ENCODE assay signal across 13 cellular contexts in genomic region chr1:12572506-12572905, GRCh38. TPM values are rescaled to one million over a fixed set of nuclear protein-coding genes. Genes with fewer than 3 reads are reported as not detected.
DNase-seq lines count a peak whose midpoint lies in the region; ATAC-seq and TF ChIP-seq lines count a peak whose summit lies in the region.
"Had no signal": no experiment of that assay in that cellular context is flagged by ENCODE, and none has a peak within 500 bp of the region (broad histone marks: within the 10 kb centered on the region; RNA-seq: fewer than 3 reads in every experiment).

No MANE protein-coding gene starts in this region.

- H3K27me3 Mint-ChIP-seq in CD8-positive, alpha-beta T cell (ENCODE audit: low read depth) = no peaks in the 10 kb centered on the region
- H3K27me3 Mint-ChIP-seq: activated B cell treated with CpG ODN at 0.5 μM for 24 hours had no signal

- H3K36me3 ChIP-seq in HEK293 (ENCODE audit: control insufficient read depth in 2 of 2, insufficient read depth in 1 of 2, low read length in 2 of 2) (peaks cover 0 to 34% of the 10 kb centered on the region in 2 experiments; a peak in 2 of 3 replicates), sigmoid colon (peaks cover 0 to 87% (median 44%) of the 10 kb centered on the region in 4 donors)
- H3K36me3 ChIP-seq in CD8-positive, alpha-beta T cell (ENCODE audit: insufficient read depth, low read length) = peaks cover 26% of the 10 kb centered on the region
- H3K36me3 ChIP-seq: uterus had no signal

- CTCF ChIA-PET in HEK293 (lab: Yijun Ruan, JAX) = interaction anchor here (0.7 kb wide), 1 partner anchor 448 kb away, joined by 4 read pairs; no protein-coding TSS in a partner anchor
- CTCF ChIA-PET in CD8-positive, alpha-beta T cell (lab: Charles Lee) = no interaction called here

- H3K9me3 ChIP-seq in HEK293 (ENCODE audit: control insufficient read depth, insufficient read depth, low read depth, low read length) = no peaks in the 10 kb centered on the region
- H3K9me3 ChIP-seq in sigmoid colon = no peaks in the 10 kb centered on the region
- H3K9me3 ChIP-seq in CD8-positive, alpha-beta T cell (ENCODE audit: low read length) = no peaks in the 10 kb centered on the region
- H3K9me3 ChIP-seq: prostate gland, uterus had no signal

- TF ChIP-seq POLR2A in sigmoid colon (IDR thresholded peaks at IDR 0.05) = no peak

- 94 to 96% methylated on average over 7 of the region's 7 CpGs for WGBS in sigmoid colon, 2 donors

- DNase-seq in RKO (ENCODE audit: low spot score) (peak; percentile 35), fibroblast of villous mesenchyme (ENCODE audit: low read depth) (peak; percentile 41), sigmoid colon (no peak), NCI-H146 treated with DMSO at 0.1 percent for 48 hours (lab: John Stamatoyannopoulos, UW; ENCODE audit: unreplicated experiment) (no peak)
- DNase-seq in CD8-positive, alpha-beta T cell = no peak
- DNase-seq: activated B cell treated with CpG ODN at 0.5 μM for 24 hours, NCI-H1092, uterus had no signal

- H3K4me1 ChIP-seq in HEK293 (ENCODE audit: control insufficient read depth, insufficient read depth, low read length) (no peaks in the 10 kb centered on the region), sigmoid colon (peaks cover 0 to 8% (median 2%) of the 10 kb centered on the region in 4 donors)
- no peaks in the 10 kb centered on the region for H3K4me1 ChIP-seq in CD8-positive, alpha-beta T cell (ENCODE audit: insufficient read depth, low read length)
- H3K4me1 ChIP-seq: prostate gland, uterus had no signal

- ATAC-seq in GM18511 (IDR thresholded peaks at IDR 0.05; ENCODE audit: unreplicated experiment) = no peak
- ATAC-seq in CD8-positive, alpha-beta T cell = no peak
- ATAC-seq: GM12878 had no signal

- intact Hi-C loops in sigmoid colon (cut with DNase I) = no loop called here
- intact Hi-C loops in CD8-positive, alpha-beta T cell (cut with DNase I, micrococcal nuclease) = no loop called here

- no peaks in the 10 kb centered on the region for H3K9me3 Mint-ChIP-seq in CD8-positive, alpha-beta T cell
- H3K9me3 Mint-ChIP-seq: activated B cell treated with CpG ODN at 0.5 μM for 24 hours, CD14-positive monocyte had no signal

- H3K36me3 Mint-ChIP-seq in CD8-positive, alpha-beta T cell = peaks cover 64% of the 10 kb centered on the region

- no peak overlapping the region for H3K27ac Mint-ChIP-seq in CD8-positive, alpha-beta T cell
- H3K27ac Mint-ChIP-seq: activated B cell treated with CpG ODN at 0.5 μM for 24 hours, CD14-positive monocyte had no signal

- H3K4me3 ChIP-seq in HEK293 (ENCODE audit: low read depth, low read length) = no peak overlapping the region
- H3K4me3 ChIP-seq in fibroblast of villous mesenchyme (ENCODE audit: low read depth, low read length) = no peak overlapping the region
- H3K4me3 ChIP-seq in sigmoid colon = no peak overlapping the region
- H3K4me3 ChIP-seq in CD8-positive, alpha-beta T cell (ENCODE audit: low read depth, low read length) = no peak overlapping the region
- H3K4me3 ChIP-seq: GM12878, prostate gland, uterus had no signal

- H3K27me3 ChIP-seq in sigmoid colon = no peaks in the 10 kb centered on the region
- H3K27me3 ChIP-seq in CD8-positive, alpha-beta T cell (ENCODE audit: insufficient read depth, low read length) = no peaks in the 10 kb centered on the region
- H3K27me3 ChIP-seq: uterus had no signal

- no peaks in the 10 kb centered on the region for H3K4me1 Mint-ChIP-seq in CD8-positive, alpha-beta T cell (ENCODE audit: low read depth)
- H3K4me1 Mint-ChIP-seq: activated B cell treated with CpG ODN at 0.5 μM for 24 hours, CD14-positive monocyte had no signal

- TF ChIP-seq CTCF in HEK293 (tag by site-specific recombination; IDR thresholded peaks at IDR 0.05) (no peak), fibroblast of villous mesenchyme (IDR thresholded peaks at IDR 0.05; ENCODE audit: insufficient read depth, low read depth, low read length) (no peak), sigmoid colon (IDR thresholded peaks at IDR 0.05) (no peak)
- no peak for TF ChIP-seq CTCF in CD8-positive, alpha-beta T cell (IDR thresholded peaks at IDR 0.05)

- H3K4me3 Mint-ChIP-seq in CD8-positive, alpha-beta T cell = no peak overlapping the region
- H3K4me3 Mint-ChIP-seq: activated B cell treated with CpG ODN at 0.5 μM for 24 hours, CD14-positive monocyte had no signal

- POLR2A ChIA-PET in HEK293 (lab: Yijun Ruan, JAX) = no interaction called here
- POLR2A ChIA-PET in CD8-positive, alpha-beta T cell (lab: Charles Lee) = no interaction called here

- H3K27ac ChIP-seq in HEK293 (ENCODE audit: extremely low read depth, low read depth, low read length) (no peak overlapping the region), sigmoid colon (peak overlapping the region in 3 of 4 donors; percentile 25 to 38 (median 30))
- no peak overlapping the region for H3K27ac ChIP-seq in CD8-positive, alpha-beta T cell (ENCODE audit: low read depth, low read length)
- H3K27ac ChIP-seq: prostate gland had no signal

- TF ChIP-seq EP300 in sigmoid colon (IDR thresholded peaks at IDR 0.05) = no peak

TF ChIP-seq in HEK293, 187 proteins besides CTCF, POLR2A, EP300 and RAD21 (continues in another document):
- TF ChIP-seq IKZF3 (tag by site-specific recombination; IDR thresholded peaks at IDR 0.05) (no peak), ZNF132 (tag by site-specific recombination; IDR thresholded peaks at IDR 0.05; ENCODE audit: borderline replicate concordance) (no peak), SETDB1 (IDR thresholded peaks at IDR 0.05; ENCODE audit: insufficient read length, low read length) (peak; percentile 37), ZNF24 (tag by site-specific recombination; IDR thresholded peaks at IDR 0.05) (no peak), ZFHX2 (tag by site-specific recombination; conservative IDR thresholded peaks at IDR 0.05) (no peak), OSR2 (tag by site-specific recombination; IDR thresholded peaks at IDR 0.05) (no peak), ZNF488 (tag by site-specific recombination; IDR thresholded peaks at IDR 0.05) (no peak), MZF1 (tag by site-specific recombination; IDR thresholded peaks at IDR 0.05; ENCODE audit: borderline replicate concordance) (no peak), ZNF704 (tag by site-specific recombination; IDR thresholded peaks at IDR 0.05) (no peak), ZNF248 (tag by site-specific recombination; IDR thresholded peaks at IDR 0.05) (no peak), ZNF776 (tag by site-specific recombination; IDR thresholded peaks at IDR 0.05; ENCODE audit: borderline replicate concordance) (no peak), ZBTB17 (tag by site-specific recombination; IDR thresholded peaks at IDR 0.05) (0 out of 2 replicates have a peak, but pooled peaks have one; percentile 25), ZFP3 (tag by site-specific recombination; IDR thresholded peaks at IDR 0.05; ENCODE audit: low read depth) (no peak), ZNF341 (tag by site-specific recombination; IDR thresholded peaks at IDR 0.05; ENCODE audit: low read depth) (no peak), ZNF558 (tag by site-specific recombination; IDR thresholded peaks at IDR 0.05) (no peak), ZNF76 (tag by site-specific recombination; IDR thresholded peaks at IDR 0.05; ENCODE audit: borderline replicate concordance, low read depth) (no peak), ZNF623 (tag by site-specific recombination; IDR thresholded peaks at IDR 0.05) (no peak), ZEB2 (tag by site-specific recombination; IDR thresholded peaks at IDR 0.05) (no peak), ZNF23 (tag by site-specific recombination; IDR thresholded peaks at IDR 0.05; ENCODE audit: borderline replicate concordance) (peak; percentile 76; the same call in 1 of the 2 replicates), HOXC10 (CRISPR knock-in tag; IDR thresholded peaks at IDR 0.05) (no peak), SP3 (tag by site-specific recombination; IDR thresholded peaks at IDR 0.05) (no peak)
- TF ChIP-seq, protein P1, sequence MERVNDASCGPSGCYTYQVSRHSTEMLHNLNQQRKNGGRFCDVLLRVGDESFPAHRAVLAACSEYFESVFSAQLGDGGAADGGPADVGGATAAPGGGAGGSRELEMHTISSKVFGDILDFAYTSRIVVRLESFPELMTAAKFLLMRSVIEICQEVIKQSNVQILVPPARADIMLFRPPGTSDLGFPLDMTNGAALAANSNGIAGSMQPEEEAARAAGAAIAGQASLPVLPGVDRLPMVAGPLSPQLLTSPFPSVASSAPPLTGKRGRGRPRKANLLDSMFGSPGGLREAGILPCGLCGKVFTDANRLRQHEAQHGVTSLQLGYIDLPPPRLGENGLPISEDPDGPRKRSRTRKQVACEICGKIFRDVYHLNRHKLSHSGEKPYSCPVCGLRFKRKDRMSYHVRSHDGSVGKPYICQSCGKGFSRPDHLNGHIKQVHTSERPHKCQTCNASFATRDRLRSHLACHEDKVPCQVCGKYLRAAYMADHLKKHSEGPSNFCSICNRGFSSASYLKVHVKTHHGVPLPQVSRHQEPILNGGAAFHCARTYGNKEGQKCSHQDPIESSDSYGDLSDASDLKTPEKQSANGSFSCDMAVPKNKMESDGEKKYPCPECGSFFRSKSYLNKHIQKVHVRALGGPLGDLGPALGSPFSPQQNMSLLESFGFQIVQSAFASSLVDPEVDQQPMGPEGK (tag by site-specific recombination; IDR thresholded peaks at IDR 0.05) = no peak

RNA-seq across cellular contexts. Expression of gene DHRS3, which starts 45.5 kb away (rescaled TPM):
- total RNA-seq in fibroblast of villous mesenchyme (84.1 and 137 TPM in 2 replicates), sigmoid colon (100 to 1,000 TPM in 1 of 4 donors, 10 to 100 TPM in 3; 47.1 to 102 (median 73.1) TPM)
- polyA plus RNA-seq in sigmoid colon = 10 to 100 TPM; 34.8 to 47.9 (median 36.5) TPM
- 100 to 1,000 TPM; 126 to 129 TPM for total RNA-seq in CD8-positive, alpha-beta T cell

Comparison
In these comparisons a context has a peak if more than half of its experiments do, and no peak if none do; other contexts are left out.
1. H3K27ac ChIP-seq: peak in sigmoid colon (3 of 4); none in HEK293 (single experiment) and CD8-positive, alpha-beta T cell (single experiment).
2. DNase-seq: peak in RKO (single experiment) and fibroblast of villous mesenchyme (single experiment); none in sigmoid colon (single experiment), NCI-H146 treated with DMSO at 0.1 percent for 48 hours (single experiment) and CD8-positive, alpha-beta T cell (0 of 7).